In the genomic region with DNA sequence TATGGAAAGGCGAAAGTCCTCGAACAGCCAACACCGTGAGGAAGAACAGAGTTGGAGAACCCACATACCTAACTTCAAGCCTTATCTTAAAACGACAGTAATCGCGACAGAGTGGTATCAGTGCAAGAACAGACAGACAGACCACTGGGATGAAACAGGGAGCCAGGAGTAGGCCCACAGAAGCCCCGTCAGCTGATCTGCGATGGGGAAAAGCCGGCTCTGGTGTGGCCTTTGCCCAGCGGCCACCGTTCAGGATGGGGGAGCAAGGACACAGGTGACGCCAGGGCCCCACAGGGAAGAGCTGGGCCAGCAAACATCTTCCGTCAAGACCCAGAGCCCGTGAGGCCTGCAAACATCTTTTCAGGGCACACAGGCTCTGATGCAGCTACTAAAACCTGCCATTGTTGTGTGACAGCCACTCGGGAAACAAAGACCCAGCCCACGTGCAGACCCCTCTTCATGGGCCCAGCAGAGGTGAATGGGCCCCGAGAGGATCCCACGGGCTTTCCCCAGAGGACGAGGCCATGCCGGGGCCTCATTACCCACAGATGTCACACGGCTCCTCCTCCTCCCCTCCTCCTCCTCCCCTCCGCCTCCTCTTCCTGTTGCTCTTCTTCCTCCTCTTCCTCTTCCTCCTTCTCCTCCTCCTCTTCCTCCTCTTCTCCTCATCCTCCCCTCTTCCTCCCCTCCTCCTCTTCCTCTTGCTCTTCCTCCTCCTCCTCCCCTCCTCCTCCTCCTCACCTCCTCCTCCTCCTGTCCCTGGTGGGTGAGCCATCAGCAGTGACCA, we compare ENCODE assay signal across 20 cellular contexts.
"Had no signal": no experiment of that assay in that cellular context is flagged by ENCODE, and none has a peak within 500 bp of the region (broad histone marks: within the 10 kb centered on the region; RNA-seq: fewer than 3 reads in every experiment).

No MANE protein-coding gene starts in this region.

- H3K36me3 Mint-ChIP-seq: activated naive CD4-positive, alpha-beta T cell treated with anti-CD3 and anti-CD28 coated beads, Interleukin-2, amount 10 ng/mL, durations not matched to agents 7 days and 5 days; mesothelial cell of epicardium; T-cell had no signal

- H3K4me3 ChIP-seq: breast epithelium, esophagus muscularis mucosa, gastroesophageal sphincter, prostate gland, right atrium auricular region, tibial nerve, uterus had no signal

- ATAC-seq: activated naive CD8-positive, alpha-beta T cell treated with anti-CD3 and anti-CD28 coated beads, Interleukin-2, amount 50 U/mL, for 24 hours; activated T-cell treated with anti-CD3 and anti-CD28 coated beads, Interleukin-2, amount 50 U/mL, for 4 hours; gastroesophageal sphincter; stimulated activated naive CD8-positive, alpha-beta T cell treated with anti-CD3 and anti-CD28 coated beads, Interleukin-15, Interleukin-2, amounts not matched to agents 100 U/mL and 50 U/mL, for 24 hours; T-cell had no signal

- H3K27ac Mint-ChIP-seq: activated naive CD4-positive, alpha-beta T cell treated with anti-CD3 and anti-CD28 coated beads, Interleukin-2, amount 10 ng/mL, durations not matched to agents 7 days and 5 days; activated naive CD8-positive, alpha-beta T cell treated with anti-CD3 and anti-CD28 coated beads, Interleukin-2, amount 50 U/mL, for 24 hours; mesothelial cell of epicardium; nephron; T-cell had no signal

- H3K9me3 Mint-ChIP-seq: activated naive CD4-positive, alpha-beta T cell treated with anti-CD3 and anti-CD28 coated beads, Interleukin-2, amount 10 ng/mL, durations not matched to agents 7 days and 5 days; activated naive CD8-positive, alpha-beta T cell treated with anti-CD3 and anti-CD28 coated beads, Interleukin-2, amount 50 U/mL, for 24 hours; activated T-cell treated with anti-CD3 and anti-CD28 coated beads, Interleukin-2, amount 50 U/mL, for 4 hours; mesothelial cell of epicardium; nephron had no signal

- H3K4me3 Mint-ChIP-seq: activated naive CD4-positive, alpha-beta T cell treated with anti-CD3 and anti-CD28 coated beads, Interleukin-2, amount 10 ng/mL, durations not matched to agents 7 days and 5 days; activated naive CD8-positive, alpha-beta T cell treated with anti-CD3 and anti-CD28 coated beads, Interleukin-2, amount 50 U/mL, for 24 hours; activated T-cell treated with anti-CD3 and anti-CD28 coated beads, Interleukin-2, amount 50 U/mL, for 4 hours; mesothelial cell of epicardium; nephron; T-cell had no signal

- H3K9me3 ChIP-seq: prostate gland, uterus had no signal

- H3K27me3 ChIP-seq: right atrium auricular region, uterus had no signal

- H3K27ac ChIP-seq: esophagus muscularis mucosa, prostate gland, right atrium auricular region, tibial nerve, uterus had no signal

- DNase-seq: activated CD4-positive, alpha-beta T cell treated with anti-CD3 and anti-CD28 coated beads, Interleukin-2, amount 50 U/mL, for 1 hour; activated CD8-positive, alpha-beta memory T cell treated with anti-CD3 and anti-CD28 coated beads, Interleukin-2, amount 50 U/mL, for 4 hours; activated effector memory CD4-positive, alpha-beta T cell treated with Interleukin-2 at 50 U/mL for 16 hours; activated naive CD4-positive, alpha-beta T cell treated with anti-CD3 and anti-CD28 coated beads, Interleukin-2, amount 10 ng/mL, durations not matched to agents 7 days and 5 days; activated naive CD8-positive, alpha-beta T cell treated with anti-CD3 and anti-CD28 coated beads, Interleukin-2, amount 50 U/mL, for 24 hours; activated T-cell treated with anti-CD3 and anti-CD28 coated beads, Interleukin-2, amount 50 U/mL, for 4 hours; cerebellar nuclear complex; effector CD8-positive, alpha-beta T cell; stimulated activated naive CD8-positive, alpha-beta T cell treated with anti-CD3 and anti-CD28 coated beads, Interleukin-15, Interleukin-2, amounts not matched to agents 100 U/mL and 50 U/mL, for 24 hours; substantia nigra; T-cell; uterus had no signal

- H3K4me1 ChIP-seq: breast epithelium, prostate gland, tibial nerve had no signal

- H3K36me3 ChIP-seq: breast epithelium, esophagus muscularis mucosa, gastroesophageal sphincter, prostate gland, right atrium auricular region, tibial nerve, uterus had no signal
